ENCODE assay signal across 11 cellular contexts in the genomic region with DNA sequence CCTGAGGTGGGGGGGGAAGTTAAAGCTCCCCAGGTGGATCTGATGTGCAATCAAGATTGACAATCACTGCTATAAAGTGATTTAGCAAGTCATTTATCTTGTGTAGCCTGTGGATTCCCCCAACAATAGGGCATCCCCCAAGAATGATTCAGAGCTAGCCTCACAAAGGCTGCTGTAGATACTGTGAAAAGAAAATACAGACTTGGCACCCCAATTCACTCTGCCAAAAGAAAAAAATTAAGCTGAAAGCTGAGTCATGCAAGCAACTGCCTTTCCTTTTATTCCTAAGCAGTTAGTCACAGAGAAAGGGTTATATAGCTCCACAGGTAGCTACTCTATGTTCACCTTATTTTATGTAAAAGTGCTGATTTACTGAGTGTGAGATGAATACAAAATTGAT. TPM values are rescaled to one million over a fixed set of nuclear protein-coding genes. Genes with fewer than 3 reads are reported as not detected.
A peak's percentile ranks its signal among the peaks of the same experiment; 100 is the strongest.
DNase-seq lines count a peak whose midpoint lies in the region; FAIRE-seq and TF ChIP-seq lines count a peak whose summit lies in the region.
"Had no signal": no experiment of that assay in that cellular context is flagged by ENCODE, and none has a peak within 500 bp of the region (broad histone marks: within the 10 kb centered on the region; RNA-seq: fewer than 3 reads in every experiment).

No MANE protein-coding gene starts in this region.

- peaks cover 15% of the 10 kb centered on the region for H3K4me1 Mint-ChIP-seq in activated T-helper 2 cell treated with anti-CD3 and anti-CD28 coated beads, Interferon-gamma antibody, Interleukin-2, Interleukin-4, amounts not matched to agents 10 μg/mL and 5 μg/mL and 100 μg/mL, durations not matched to agents 14 hours and 24 hours and 36 hours (ENCODE audit: low read depth)

- H3K9me3 ChIP-seq in keratinocyte (ENCODE audit: control insufficient read depth, low read depth, low read length): no peaks in the 10 kb centered on the region
- H3K9me3 ChIP-seq: stomach had no signal

- H2AFZ ChIP-seq in keratinocyte (ENCODE audit: control insufficient read depth, low read length): peak overlapping the region; percentile 76

- DNase-seq in Ammon's horn (ENCODE audit: low spot score) (peak; percentile 21), H4 (ENCODE audit: low spot score) (peak; percentile 14), amniotic epithelial cell (ENCODE audit: low read depth) (peak; percentile 47), keratinocyte (ENCODE audit: low read depth, low spot score) (peak; percentile 73), GM19239 (ENCODE audit: insufficient read length, low spot score) (no peak), NCI-H2227 treated with DMSO at 0.1 percent for 48 hours (lab: John Stamatoyannopoulos, UW) (no peak)
- no peak for DNase-seq in activated T-helper 2 cell treated with anti-CD3 and anti-CD28 coated beads, Interferon-gamma antibody, Interleukin-2, Interleukin-4, amounts not matched to agents 10 μg/mL and 5 μg/mL and 100 μg/mL, durations not matched to agents 14 hours and 24 hours and 36 hours (ENCODE audit: low spot score)
- DNase-seq: activated CD4-positive, alpha-beta T cell treated with anti-CD3 and anti-CD28 coated beads for 4 hours; NCI-H1092 treated with DMSO at 0.1 percent for 48 hours; stomach had no signal

- peak; percentile 71 for FAIRE-seq in keratinocyte (lab: Jason Lieb, UNC)
- FAIRE-seq in GM19239 (lab: Jason Lieb, UNC): no peak
- FAIRE-seq: H1 had no signal

- no peak overlapping the region for H3K9ac ChIP-seq in keratinocyte (ENCODE audit: control insufficient read depth, extremely low read depth, insufficient read depth, low read length)

- no peak overlapping the region for H3K4me3 ChIP-seq in keratinocyte (ENCODE audit: control insufficient read depth in 2 of 3, extremely low read depth in 1 of 3, insufficient read depth in 2 of 3, low read depth in 1 of 3, low read length in 3 of 3)
- H3K4me3 ChIP-seq: stomach had no signal

- peaks cover 16% of the 10 kb centered on the region for H3K4me1 ChIP-seq in keratinocyte (ENCODE audit: control insufficient read depth, extremely low read depth, insufficient read depth, low read length)

- peaks cover 4% of the 10 kb centered on the region for H3K36me3 Mint-ChIP-seq in activated T-helper 2 cell treated with anti-CD3 and anti-CD28 coated beads, Interferon-gamma antibody, Interleukin-2, Interleukin-4, amounts not matched to agents 10 μg/mL and 5 μg/mL and 100 μg/mL, durations not matched to agents 14 hours and 24 hours and 36 hours (ENCODE audit: low read depth)

- intact Hi-C loops in activated T-helper 2 cell treated with anti-CD3 and anti-CD28 coated beads, Interferon-gamma antibody, Interleukin-2, Interleukin-4, amounts not matched to agents 10 μg/mL and 5 μg/mL and 100 μg/mL, durations not matched to agents 14 hours and 24 hours and 36 hours (cut with micrococcal nuclease): loop anchor here (5.0 kb wide), 1 partner anchor 232 kb away; no protein-coding TSS in a partner anchor

- no peaks in the 10 kb centered on the region for H3K27me3 ChIP-seq in keratinocyte (ENCODE audit: control insufficient read depth, extremely low read depth, insufficient read depth, low read length)
- H3K27me3 ChIP-seq: stomach had no signal

- peak overlapping the region; percentile 80 for H3K4me2 ChIP-seq in keratinocyte (ENCODE audit: control insufficient read depth, extremely low read depth, insufficient read depth, low read depth, low read length)

- H3K36me3 ChIP-seq in keratinocyte (ENCODE audit: control insufficient read depth in 2 of 2, extremely low read depth in 1 of 2, insufficient read depth in 2 of 2, low read length in 2 of 2): no peaks in the 10 kb centered on the region

- H3K27me3 Mint-ChIP-seq in activated T-helper 2 cell treated with anti-CD3 and anti-CD28 coated beads, Interferon-gamma antibody, Interleukin-2, Interleukin-4, amounts not matched to agents 10 μg/mL and 5 μg/mL and 100 μg/mL, durations not matched to agents 14 hours and 24 hours and 36 hours (ENCODE audit: low read depth): no peaks in the 10 kb centered on the region

- no peaks in the 10 kb centered on the region for H4K20me1 ChIP-seq in keratinocyte (ENCODE audit: control insufficient read depth, extremely low read depth, insufficient read depth, low read length)

- H3K79me2 ChIP-seq in keratinocyte (ENCODE audit: control insufficient read depth, insufficient read depth, low read length): no peaks in the 10 kb centered on the region

- H3K4me3 Mint-ChIP-seq in activated T-helper 2 cell treated with anti-CD3 and anti-CD28 coated beads, Interferon-gamma antibody, Interleukin-2, Interleukin-4, amounts not matched to agents 10 μg/mL and 5 μg/mL and 100 μg/mL, durations not matched to agents 14 hours and 24 hours and 36 hours (ENCODE audit: low read depth): no peak overlapping the region

- no peak for TF ChIP-seq CTCF in keratinocyte (optimal IDR thresholded peaks at IDR 0.05 in 1 of 3, IDR thresholded peaks at IDR 0.05 in 1 of 3, conservative IDR thresholded peaks at IDR 0.05 in 1 of 3; ENCODE audit: extremely low read depth in 1 of 3, insufficient read depth in 2 of 3, low read length in 3 of 3)

- dilution Hi-C loops in keratinocyte (cut with MboI; ENCODE audit: extremely low pct_ligation_motif_present, low sequenced_read_pairs): no loop called here

- H3K27ac ChIP-seq in keratinocyte (ENCODE audit: control insufficient read depth, insufficient read depth, low read length): peak overlapping the region; percentile 77
- H3K27ac ChIP-seq: stomach had no signal

- no peaks in the 10 kb centered on the region for H3K9me1 ChIP-seq in keratinocyte (ENCODE audit: control insufficient read depth, extremely low read depth, insufficient read depth, low read length)

- no peaks in the 10 kb centered on the region for H3K9me3 Mint-ChIP-seq in activated T-helper 2 cell treated with anti-CD3 and anti-CD28 coated beads, Interferon-gamma antibody, Interleukin-2, Interleukin-4, amounts not matched to agents 10 μg/mL and 5 μg/mL and 100 μg/mL, durations not matched to agents 14 hours and 24 hours and 36 hours

- H3K27ac Mint-ChIP-seq in activated T-helper 2 cell treated with anti-CD3 and anti-CD28 coated beads, Interferon-gamma antibody, Interleukin-2, Interleukin-4, amounts not matched to agents 10 μg/mL and 5 μg/mL and 100 μg/mL, durations not matched to agents 14 hours and 24 hours and 36 hours: no peak overlapping the region

RNA-seq across cellular contexts. Expression of gene SLC16A14, which starts 14.6 kb away (rescaled TPM):
- 0.82 and 2.5 TPM in 2 replicates for total RNA-seq in H4 (2014; rRNA removed; shearing (Covaris generic))
- polyA plus RNA-seq in keratinocyte: 0.34 to 0.97 TPM (median 0.67 TPM) in 3 replicates
- polyA plus RNA-seq in keratinocyte (2011; ENCODE audit: low read depth): 0.34 TPM
- polyA plus RNA-seq in keratinocyte (2011; cell fraction: cytosol; rRNA removed): 0.39 and 0.70 TPM in 2 replicates
- 1.1 TPM in 2 replicates for polyA plus RNA-seq in keratinocyte (2011; cell fraction: nucleus; rRNA removed)
- polyA plus RNA-seq in keratinocyte (2012; ENCODE audit: low replicate concordance): 0.44 and 1.1 TPM in 2 replicates
- 0.30 to 1.0 TPM (median 0.82 TPM) in 3 replicates for polyA minus RNA-seq in keratinocyte
- polyA minus RNA-seq in keratinocyte (2011; cell fraction: cytosol; rRNA and poly(A)+ RNA removed): not detected
- 0.54 and 0.63 TPM in 2 replicates for polyA minus RNA-seq in keratinocyte (2011; cell fraction: nucleus; rRNA and poly(A)+ RNA removed)
- 6.7 and 7.8 TPM in 2 replicates for total RNA-seq in activated T-helper 2 cell treated with anti-CD3 and anti-CD28 coated beads, Interferon-gamma antibody, Interleukin-2, Interleukin-4, amounts not matched to agents 10 μg/mL and 5 μg/mL and 100 μg/mL, durations not matched to agents 14 hours and 24 hours and 36 hours

Comparison
In these comparisons a context has a peak if more than half of its experiments do, and no peak if none do; other contexts are left out.
1. DNase-seq: peak in Ammon's horn (single experiment), H4 (single experiment), amniotic epithelial cell (single experiment) and keratinocyte (single experiment); none in GM19239 (single experiment), activated T-helper 2 cell treated with anti-CD3 and anti-CD28 coated beads, Interferon-gamma antibody, Interleukin-2, Interleukin-4, amounts not matched to agents 10 μg/mL and 5 μg/mL and 100 μg/mL, durations not matched to agents 14 hours and 24 hours and 36 hours (single experiment) and NCI-H2227 treated with DMSO at 0.1 percent for 48 hours (single experiment).